11 cellular contexts compared by ENCODE assay signal in genomic region chr22:39623603-39624500, GRCh38.
"Had no signal": no experiment of that assay in that cellular context is flagged by ENCODE, and none has a peak within 500 bp of the region (broad histone marks: within the 10 kb centered on the region; RNA-seq: fewer than 3 reads in every experiment).

No MANE protein-coding gene starts in this region.

- H3K27ac ChIP-seq: esophagus squamous epithelium, psoas muscle, thoracic aorta, vagina had no signal

- H3K4me1 Mint-ChIP-seq: stimulated activated naive CD8-positive, alpha-beta T cell treated with anti-CD3 and anti-CD28 coated beads, Interleukin-15, amount 100 ng/mL, for 72 hours had no signal

- H3K9me3 Mint-ChIP-seq: activated CD4-positive, alpha-beta memory T cell treated with anti-CD3 and anti-CD28 coated beads for 36 hours; activated T-cell treated with anti-CD3 and anti-CD28 coated beads, Interleukin-2, amount 50 U/mL, for 4 hours; dendritic cell treated with granulocyte-macrophage colony-stimulating factor and Interleukin-4, amounts not matched to agents 40 ng/mL and 50 ng/mL, for 4 days; naive thymus-derived CD8-positive, alpha-beta T cell; stimulated activated naive CD8-positive, alpha-beta T cell treated with anti-CD3 and anti-CD28 coated beads, Interleukin-15, amount 100 ng/mL, for 72 hours had no signal

- H3K4me3 Mint-ChIP-seq: activated CD4-positive, alpha-beta memory T cell treated with anti-CD3 and anti-CD28 coated beads for 36 hours; activated naive CD8-positive, alpha-beta T cell; activated T-cell treated with anti-CD3 and anti-CD28 coated beads, Interleukin-2, amount 50 U/mL, for 4 hours; dendritic cell treated with granulocyte-macrophage colony-stimulating factor and Interleukin-4, amounts not matched to agents 40 ng/mL and 50 ng/mL, for 4 days; naive thymus-derived CD8-positive, alpha-beta T cell; stimulated activated naive CD8-positive, alpha-beta T cell treated with anti-CD3 and anti-CD28 coated beads, Interleukin-15, amount 100 ng/mL, for 72 hours had no signal

- H3K4me3 ChIP-seq: esophagus squamous epithelium, psoas muscle, thoracic aorta, vagina had no signal

- H3K9me3 ChIP-seq: esophagus squamous epithelium, psoas muscle, thoracic aorta, vagina had no signal

- DNase-seq: cerebellar nuclear complex, esophagus squamous epithelium had no signal

- H3K27me3 Mint-ChIP-seq: activated naive CD8-positive, alpha-beta T cell had no signal

- H3K4me1 ChIP-seq: esophagus squamous epithelium, psoas muscle, vagina had no signal

- H3K36me3 ChIP-seq: esophagus squamous epithelium, thoracic aorta, vagina had no signal

- H3K27me3 ChIP-seq: vagina had no signal

- H3K27ac Mint-ChIP-seq: activated CD4-positive, alpha-beta memory T cell treated with anti-CD3 and anti-CD28 coated beads for 36 hours; activated naive CD8-positive, alpha-beta T cell; dendritic cell treated with granulocyte-macrophage colony-stimulating factor and Interleukin-4, amounts not matched to agents 40 ng/mL and 50 ng/mL, for 4 days; naive thymus-derived CD8-positive, alpha-beta T cell; stimulated activated naive CD8-positive, alpha-beta T cell treated with anti-CD3 and anti-CD28 coated beads, Interleukin-15, amount 100 ng/mL, for 72 hours had no signal

- H3K36me3 Mint-ChIP-seq: activated CD4-positive, alpha-beta memory T cell treated with anti-CD3 and anti-CD28 coated beads for 36 hours; activated naive CD8-positive, alpha-beta T cell; naive thymus-derived CD8-positive, alpha-beta T cell had no signal
